In the genomic region with DNA sequence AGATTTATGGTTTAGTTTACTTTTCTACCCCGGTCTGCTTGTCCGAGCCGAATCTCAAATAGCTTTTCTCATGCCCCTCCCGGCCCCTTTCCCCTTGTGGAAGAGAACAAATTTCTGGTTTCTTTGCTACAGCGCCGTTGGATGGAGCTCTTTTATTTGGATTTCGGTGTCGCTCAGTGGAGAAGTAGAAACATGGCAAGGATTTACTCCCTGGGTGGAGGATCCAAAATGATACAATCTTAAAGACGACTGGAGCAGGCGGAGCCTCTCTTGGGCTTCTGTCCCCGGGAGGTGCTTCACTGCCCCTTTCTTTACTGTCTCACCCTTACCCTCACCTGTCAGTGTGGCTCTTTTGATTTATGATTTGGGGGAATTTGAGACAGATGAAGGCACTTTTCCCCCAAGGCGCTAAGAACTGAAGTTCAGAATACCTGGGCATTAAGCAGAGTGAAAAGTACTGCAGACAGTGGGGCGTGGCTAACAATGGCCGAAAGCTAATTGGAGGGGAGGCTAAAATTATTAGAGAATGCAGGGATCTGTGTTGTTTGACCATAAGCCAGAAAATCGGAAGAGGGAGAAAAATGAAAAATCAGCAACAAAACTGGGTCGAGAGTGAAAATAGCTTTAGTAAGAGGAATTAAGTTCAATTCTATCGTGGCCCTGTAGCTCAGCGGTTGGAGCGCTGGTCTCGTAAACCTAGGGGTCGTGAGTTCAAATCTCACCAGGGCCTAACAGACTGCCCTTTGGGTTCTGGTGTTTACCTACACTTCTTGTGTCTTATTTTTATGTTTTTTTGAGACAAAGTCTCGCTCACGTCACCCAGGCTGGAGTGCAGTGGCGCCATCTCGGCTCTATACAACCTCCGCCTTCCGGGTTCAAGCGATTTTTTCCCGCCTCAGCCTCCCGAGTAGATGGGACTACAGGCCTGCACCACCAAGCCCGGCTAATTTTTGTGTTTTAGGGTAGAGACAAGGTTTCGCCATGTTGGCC, we compare ENCODE assay signal across 8 cellular contexts.
DNase-seq lines count a peak whose midpoint lies in the region; ATAC-seq and TF ChIP-seq lines count a peak whose summit lies in the region.

No MANE protein-coding gene starts in this region.

- TF ChIP-seq POLR2A in uterus (IDR thresholded peaks at IDR 0.05): no peak

- H3K27ac Mint-ChIP-seq in CD14-positive monocyte: no peak overlapping the region
- H3K27ac Mint-ChIP-seq in activated naive CD8-positive, alpha-beta T cell treated with anti-CD3 and anti-CD28 coated beads for 36 hours: peak overlapping the region; percentile 82

- TF ChIP-seq CTCF in CD14-positive monocyte (IDR thresholded peaks at IDR 0.05): no peak
- TF ChIP-seq CTCF in uterus (IDR thresholded peaks at IDR 0.05): no peak

- no peak overlapping the region for H3K27ac ChIP-seq in uterus

- H3K9me3 Mint-ChIP-seq in CD14-positive monocyte: peaks cover 0 to 14% (median 8%) of the 10 kb centered on the region in 7 donors
- H3K9me3 Mint-ChIP-seq in activated naive CD8-positive, alpha-beta T cell treated with anti-CD3 and anti-CD28 coated beads for 36 hours: peaks cover 2% of the 10 kb centered on the region

- peaks cover 0 to 2% of the 10 kb centered on the region in 2 donors for H3K27me3 ChIP-seq in uterus

- no peaks in the 10 kb centered on the region for H3K9me3 ChIP-seq in uterus

- no peaks in the 10 kb centered on the region for H3K4me1 ChIP-seq in uterus

- peaks cover 0 to 3% of the 10 kb centered on the region in 2 donors for H3K36me3 Mint-ChIP-seq in CD14-positive monocyte
- peaks cover 2% of the 10 kb centered on the region for H3K36me3 Mint-ChIP-seq in activated naive CD8-positive, alpha-beta T cell treated with anti-CD3 and anti-CD28 coated beads for 36 hours

- H3K4me3 Mint-ChIP-seq in CD14-positive monocyte: peak overlapping the region; percentile 3 to 88
- H3K4me3 Mint-ChIP-seq in activated naive CD8-positive, alpha-beta T cell treated with anti-CD3 and anti-CD28 coated beads for 36 hours: peak overlapping the region; percentile 72

- DNase-seq in CD14-positive monocyte (ENCODE audit: low spot score) (no peak), islet precursor cell (peak; percentile 78), GM19240 (ENCODE audit: insufficient read length, low spot score) (no peak), uterus (no peak)
- no peak for DNase-seq in activated naive CD8-positive, alpha-beta T cell treated with anti-CD3 and anti-CD28 coated beads for 36 hours

- peak overlapping the region in 1 of 2 donors; percentile 35 for H3K4me3 ChIP-seq in uterus

- H3K27me3 Mint-ChIP-seq in CD14-positive monocyte (ENCODE audit: low read depth in 3 of 3): peaks cover 55 to 81% (median 56%) of the 10 kb centered on the region in 3 donors
- peaks cover 88% of the 10 kb centered on the region for H3K27me3 Mint-ChIP-seq in activated naive CD8-positive, alpha-beta T cell treated with anti-CD3 and anti-CD28 coated beads for 36 hours

- H3K36me3 ChIP-seq in uterus: no peaks in the 10 kb centered on the region

- intact Hi-C loops in CD14-positive monocyte (cut with micrococcal nuclease): no loop called here
- intact Hi-C loops in uterus (cut with DNase I; ENCODE audit: low total_unique reads): no loop called here

- peak; percentile 50 for ATAC-seq in HG02798 (IDR thresholded peaks at IDR 0.05; ENCODE audit: poor library complexity, unreplicated experiment)
- no peak for ATAC-seq in GM18519 (IDR thresholded peaks at IDR 0.05; ENCODE audit: low FRiP score, unreplicated experiment)
- no peak for ATAC-seq in HG03095 (IDR thresholded peaks at IDR 0.05; ENCODE audit: unreplicated experiment)

- peaks cover 9% of the 10 kb centered on the region for H3K4me1 Mint-ChIP-seq in CD14-positive monocyte
- peaks cover 9% of the 10 kb centered on the region for H3K4me1 Mint-ChIP-seq in activated naive CD8-positive, alpha-beta T cell treated with anti-CD3 and anti-CD28 coated beads for 36 hours
